In the genomic region with DNA sequence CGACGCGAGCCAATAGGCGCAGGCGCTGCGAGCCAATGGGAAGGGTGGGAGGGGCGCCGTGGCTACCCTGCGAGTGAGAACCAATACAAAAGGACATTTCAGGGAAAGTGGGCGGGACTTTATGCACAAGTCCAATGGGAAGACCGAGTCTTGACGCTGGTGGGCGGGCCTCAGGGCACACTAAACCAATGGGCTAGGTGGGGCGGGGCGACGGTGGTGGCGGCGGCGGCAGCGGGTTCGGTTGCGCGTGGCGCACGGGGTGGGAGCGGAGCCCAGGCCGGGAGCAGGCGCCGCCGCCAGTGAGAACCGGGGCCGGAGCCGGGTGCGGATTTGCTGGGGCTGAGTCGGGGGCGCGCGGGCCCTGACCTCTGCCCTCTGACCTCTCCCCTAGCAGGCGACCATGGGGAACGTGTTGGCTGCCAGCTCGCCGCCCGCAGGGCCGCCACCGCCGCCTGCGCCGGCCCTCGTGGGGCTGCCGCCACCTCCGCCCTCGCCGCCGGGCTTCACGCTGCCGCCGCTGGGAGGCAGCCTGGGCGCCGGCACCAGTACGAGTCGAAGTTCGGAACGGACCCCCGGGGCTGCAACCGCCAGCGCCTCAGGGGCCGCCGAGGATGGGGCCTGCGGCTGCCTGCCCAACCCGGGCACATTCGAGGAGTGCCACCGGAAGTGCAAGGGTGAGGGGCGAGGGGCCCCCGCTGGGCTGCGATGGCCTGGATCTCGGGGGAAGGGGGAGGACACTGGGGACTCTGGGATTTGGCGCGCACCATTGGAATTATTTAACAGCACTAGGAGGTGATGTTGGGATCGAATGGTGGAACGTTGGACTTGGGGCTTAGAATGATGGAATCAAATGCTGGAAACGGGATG, we compare ENCODE assay signal across 8 cellular contexts. TPM values are rescaled to one million over a fixed set of nuclear protein-coding genes. Genes with fewer than 3 reads are reported as not detected.
DNase-seq lines count a peak whose midpoint lies in the region; ATAC-seq, FAIRE-seq and TF ChIP-seq lines count a peak whose summit lies in the region.

TOMM40 (plus strand) TSS at position 239 of the 867 bp plus-strand sequence; CDS start at position 401, 162 bp downstream.

- DNase-seq in NCI-H2107 (lab: John Stamatoyannopoulos, UW) (peak; percentile 100), NCI-H2107 treated with DMSO at 0.1 percent for 48 hours (lab: John Stamatoyannopoulos, UW; ENCODE audit: unreplicated experiment) (no peak), NCI-H510A treated with DMSO at 0.1 percent for 48 hours (lab: John Stamatoyannopoulos, UW) (peak; percentile 100), frontal cortex (ENCODE audit: low spot score in 2 of 2) (peak in 1 of 2 donors; percentile 100), pancreas (peak in 3 of 6 donors; percentile 100), KG1 (lab: John Stamatoyannopoulos, UW) (no peak)
- no peak for DNase-seq in activated T-cell treated with anti-CD3 and anti-CD28 coated beads, Interleukin-2, amount 50 U/mL, for 24 hours

- intact Hi-C loops in pancreas (cut with DNase I), result no loop called here

- no peaks in the 10 kb centered on the region for H3K27me3 ChIP-seq in pancreas

- peak; percentile 66 for ATAC-seq in HG02973 (IDR thresholded peaks at IDR 0.05; ENCODE audit: unreplicated experiment)
- ATAC-seq in pancreas, result no peak

- H3K36me3 ChIP-seq in pancreas, result peaks cover 0 to 19% (median 6%) of the 10 kb centered on the region in 3 donors

- TF ChIP-seq CTCF in pancreas (IDR thresholded peaks at IDR 0.05), result no peak

- H3K4me1 Mint-ChIP-seq in activated T-cell treated with anti-CD3 and anti-CD28 coated beads, Interleukin-2, amount 50 U/mL, for 24 hours (ENCODE audit: low read depth), result peaks cover 41% of the 10 kb centered on the region

- H3K9me3 Mint-ChIP-seq in activated T-cell treated with anti-CD3 and anti-CD28 coated beads, Interleukin-2, amount 50 U/mL, for 24 hours, result peaks cover 5% of the 10 kb centered on the region

- H3K4me3 ChIP-seq in pancreas, result peak within 1 kb of the TSS; percentile 88 to 99 (median 94)

- no peaks in the 10 kb centered on the region for H3K9me3 ChIP-seq in pancreas

- H3K4me1 ChIP-seq in pancreas, result peaks cover 6 to 14% (median 10%) of the 10 kb centered on the region in 3 donors

- WGBS in pancreas, 2 donors, result 0 to 1% methylated on average over 75 to 81 of the region's 81 CpGs

- peak within 1 kb of the TSS; percentile 89 to 94 (median 93) for H3K27ac ChIP-seq in pancreas

- peak within 1 kb of the TSS; percentile 98 for H3K27ac Mint-ChIP-seq in activated T-cell treated with anti-CD3 and anti-CD28 coated beads, Interleukin-2, amount 50 U/mL, for 24 hours

- H3K36me3 Mint-ChIP-seq in activated T-cell treated with anti-CD3 and anti-CD28 coated beads, Interleukin-2, amount 50 U/mL, for 24 hours (ENCODE audit: low read depth), result peaks cover 49% of the 10 kb centered on the region

- H3K4me3 Mint-ChIP-seq in activated T-cell treated with anti-CD3 and anti-CD28 coated beads, Interleukin-2, amount 50 U/mL, for 24 hours, result peak within 1 kb of the TSS; percentile 96

- FAIRE-seq in frontal cortex (lab: Jason Lieb, UNC), result no peak
- FAIRE-seq in pancreas (lab: Jason Lieb, UNC), result no peak

- H3K27me3 Mint-ChIP-seq in activated T-cell treated with anti-CD3 and anti-CD28 coated beads, Interleukin-2, amount 50 U/mL, for 24 hours, result no peaks in the 10 kb centered on the region

RNA-seq across cellular contexts. Expression of gene TOMM40, which starts in this region (rescaled TPM):
- total RNA-seq in frontal cortex (30.6 TPM), pancreas (10 to 100 TPM; 12.8 to 28.8 (median 17.4) TPM)
- polyA plus RNA-seq in pancreas, result 10 to 100 TPM; 17.4 to 18.3 TPM

Comparison
In these comparisons a context has a peak if more than half of its experiments do, and no peak if none do; other contexts are left out.
1. DNase-seq: peak in NCI-H2107 (single experiment) and NCI-H510A treated with DMSO at 0.1 percent for 48 hours (single experiment); none in NCI-H2107 treated with DMSO at 0.1 percent for 48 hours (single experiment), activated T-cell treated with anti-CD3 and anti-CD28 coated beads, Interleukin-2, amount 50 U/mL, for 24 hours (single experiment) and KG1 (single experiment).